In genomic region chr19:3985643-3986259, GRCh38 we compare ENCODE assay signal across 8 cellular contexts. TPM values are rescaled to one million over a fixed set of nuclear protein-coding genes. Genes with fewer than 3 reads are reported as not detected.
DNase-seq lines count a peak whose midpoint lies in the region; ATAC-seq and TF ChIP-seq lines count a peak whose summit lies in the region.

No MANE protein-coding gene starts in this region.

- 7% methylated on average over 19 of the region's 19 CpGs for WGBS in hepatocyte (ENCODE audit: low lambda C conversion rate, missing lambda C conversion rate)

- H3K27me3 ChIP-seq in hepatocyte: no peaks in the 10 kb centered on the region

- H3K4me3 ChIP-seq in WI38 (ENCODE audit: low read depth, low read length): peak overlapping the region; percentile 100
- peak overlapping the region; percentile 35 for H3K4me3 ChIP-seq in hepatocyte

- DNase-seq in NCI-H2196 treated with DMSO at 0.1 percent for 48 hours (lab: John Stamatoyannopoulos, UW; ENCODE audit: unreplicated experiment): peak; percentile 52
- no peak for DNase-seq in NCI-H2196 (lab: John Stamatoyannopoulos, UW; ENCODE audit: unreplicated experiment)
- DNase-seq in hepatocyte (ENCODE audit: low spot score): no peak
- no peak for DNase-seq in NCI-H2171 (lab: John Stamatoyannopoulos, UW)

- ATAC-seq in stimulated activated memory B cell treated with anti-CD40 and anti-IgM and Interleukin-4, amounts not matched to agents 10 μg/mL and 1 μg/mL and 100 μg/mL, for 72 hours: no peak
- ATAC-seq in HG03139 (IDR thresholded peaks at IDR 0.05; ENCODE audit: unreplicated experiment) (no peak), GM18909 (IDR thresholded peaks at IDR 0.05; ENCODE audit: poor library complexity, unreplicated experiment) (no peak)

- H3K27ac ChIP-seq in hepatocyte: no peak overlapping the region

- TF ChIP-seq CTCF in WI38 (IDR thresholded peaks at IDR 0.05; ENCODE audit: low read depth, low read length) (no peak), hepatocyte (IDR thresholded peaks at IDR 0.05; ENCODE audit: poor library complexity) (no peak)

- H2AFZ ChIP-seq in hepatocyte: peak overlapping the region; percentile 13

- H3K4me1 Mint-ChIP-seq in stimulated activated memory B cell treated with anti-CD40 and anti-IgM and Interleukin-4, amounts not matched to agents 10 μg/mL and 1 μg/mL and 100 μg/mL, for 72 hours: peaks cover 65% of the 10 kb centered on the region

- H3K27ac Mint-ChIP-seq in stimulated activated memory B cell treated with anti-CD40 and anti-IgM and Interleukin-4, amounts not matched to agents 10 μg/mL and 1 μg/mL and 100 μg/mL, for 72 hours: peak overlapping the region; percentile 92

- peak overlapping the region; percentile 93 for H3K4me3 Mint-ChIP-seq in stimulated activated memory B cell treated with anti-CD40 and anti-IgM and Interleukin-4, amounts not matched to agents 10 μg/mL and 1 μg/mL and 100 μg/mL, for 72 hours

- H4K20me1 ChIP-seq in hepatocyte (ENCODE audit: insufficient read depth, poor library complexity, severe bottlenecking): peaks cover 44% of the 10 kb centered on the region

- H3K9me3 ChIP-seq in hepatocyte (ENCODE audit: low read depth): no peaks in the 10 kb centered on the region

- H3K9me2 ChIP-seq in hepatocyte (replicated peaks; ENCODE audit: insufficient read depth): no peaks in the 10 kb centered on the region

- H3K36me3 Mint-ChIP-seq in stimulated activated memory B cell treated with anti-CD40 and anti-IgM and Interleukin-4, amounts not matched to agents 10 μg/mL and 1 μg/mL and 100 μg/mL, for 72 hours: peaks cover 44% of the 10 kb centered on the region

- no peaks in the 10 kb centered on the region for H3K27me3 Mint-ChIP-seq in stimulated activated memory B cell treated with anti-CD40 and anti-IgM and Interleukin-4, amounts not matched to agents 10 μg/mL and 1 μg/mL and 100 μg/mL, for 72 hours

- H3K36me3 ChIP-seq in hepatocyte (replicated peaks; ENCODE audit: insufficient read depth, low read depth): no peaks in the 10 kb centered on the region

- H3K79me2 ChIP-seq in hepatocyte: peaks cover 45% of the 10 kb centered on the region

- peak overlapping the region; percentile 96 for H3K4me2 ChIP-seq in hepatocyte

- peaks cover 23% of the 10 kb centered on the region for H3K4me1 ChIP-seq in hepatocyte (ENCODE audit: insufficient read depth)

- H3K9me3 Mint-ChIP-seq in stimulated activated memory B cell treated with anti-CD40 and anti-IgM and Interleukin-4, amounts not matched to agents 10 μg/mL and 1 μg/mL and 100 μg/mL, for 72 hours: peaks cover 2% of the 10 kb centered on the region

RNA-seq across cellular contexts. Expression of gene EEF2, which starts 0.5 kb away (rescaled TPM):
- total RNA-seq in hepatocyte: 1,740 and 1,817 TPM in 2 replicates
- polyA plus RNA-seq in hepatocyte: 444 and 526 TPM in 2 replicates

RNA-seq across cellular contexts. Expression of gene DAPK3, which starts 14.9 kb away (rescaled TPM):
- total RNA-seq in hepatocyte: 113 and 140 TPM in 2 replicates
- 103 and 123 TPM in 2 replicates for polyA plus RNA-seq in hepatocyte

RNA-seq across cellular contexts. Expression of gene PIAS4, which starts 21.8 kb away (rescaled TPM):
- 16.7 and 18.1 TPM in 2 replicates for total RNA-seq in hepatocyte
- 8.3 and 15.0 TPM in 2 replicates for polyA plus RNA-seq in hepatocyte

RNA-seq across cellular contexts. Expression of gene NMRK2, which starts 52.9 kb away (rescaled TPM):
- total RNA-seq in hepatocyte: 0.32 TPM in 1 of 2 replicates, not detected in the other
- polyA plus RNA-seq in hepatocyte: 0.95 TPM in 1 of 2 replicates, not detected in the other
